In the genomic region with DNA sequence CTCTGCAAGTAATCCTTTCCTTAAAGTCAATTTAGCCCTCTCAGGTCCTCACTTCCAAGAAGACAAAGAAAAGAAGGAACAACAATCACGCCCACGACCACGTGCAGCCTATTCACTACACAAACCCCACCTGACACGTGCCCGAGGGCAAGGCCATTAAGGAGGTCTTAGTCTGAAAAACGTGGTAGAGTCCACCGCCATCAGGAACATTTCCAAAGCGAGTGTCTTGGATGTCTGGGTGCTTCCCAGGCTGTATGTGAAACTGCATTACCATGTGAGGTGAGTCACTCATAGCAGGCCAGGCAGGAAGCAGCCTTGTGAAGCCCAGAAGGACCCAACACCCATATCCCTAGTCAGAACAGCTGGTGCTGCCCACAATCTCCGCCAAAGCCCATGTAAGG, we compare ENCODE assay signal across 12 cellular contexts. TPM values are rescaled to one million over a fixed set of nuclear protein-coding genes. Genes with fewer than 3 reads are reported as not detected.
A peak's percentile ranks its signal among the peaks of the same experiment; 100 is the strongest.
DNase-seq lines count a peak whose midpoint lies in the region; ATAC-seq, FAIRE-seq and TF ChIP-seq lines count a peak whose summit lies in the region.
"Had no signal": no experiment of that assay in that cellular context is flagged by ENCODE, and none has a peak within 500 bp of the region (broad histone marks: within the 10 kb centered on the region; RNA-seq: fewer than 3 reads in every experiment).

No MANE protein-coding gene starts in this region.

- CTCF ChIA-PET in A549 (lab: Yijun Ruan, JAX) = interaction anchor here (1.6 kb wide), 1 partner anchor 28 kb away, joined by 7 read pairs; no protein-coding TSS in a partner anchor

- peaks cover 4% of the 10 kb centered on the region for H3K27me3 Mint-ChIP-seq in activated naive CD8-positive, alpha-beta T cell treated with anti-CD3 and anti-CD28 coated beads, Interleukin-2, amount 50 U/mL, for 24 hours

- H3K9me3 ChIP-seq in A549 = no peaks in the 10 kb centered on the region
- H3K9me3 ChIP-seq: body of pancreas, Caco-2 had no signal

- peak overlapping the region; percentile 32 for H3K4me3 Mint-ChIP-seq in activated naive CD8-positive, alpha-beta T cell treated with anti-CD3 and anti-CD28 coated beads, Interleukin-2, amount 50 U/mL, for 24 hours

- peak overlapping the region; percentile 90 for H3K27ac Mint-ChIP-seq in activated naive CD8-positive, alpha-beta T cell treated with anti-CD3 and anti-CD28 coated beads, Interleukin-2, amount 50 U/mL, for 24 hours

- no peak for TF ChIP-seq RAD21 in A549 (conservative IDR thresholded peaks at IDR 0.05 in 1 of 2, IDR thresholded peaks at IDR 0.05 in 1 of 2)

- H3K36me3 Mint-ChIP-seq in activated naive CD8-positive, alpha-beta T cell treated with anti-CD3 and anti-CD28 coated beads, Interleukin-2, amount 50 U/mL, for 24 hours (ENCODE audit: low read depth) = no peaks in the 10 kb centered on the region

- DNase-seq in A549 (ENCODE audit: low read depth in 1 of 2, low spot score in 1 of 2) (peak; percentile 49 to 50), H4 (ENCODE audit: low spot score) (peak; percentile 86), islet precursor cell (peak; percentile 77), NCI-H526 (lab: John Stamatoyannopoulos, UW) (no peak), NCI-H510A treated with DMSO at 0.1 percent for 48 hours (lab: John Stamatoyannopoulos, UW) (no peak)
- peak; percentile 14 for DNase-seq in activated naive CD8-positive, alpha-beta T cell treated with anti-CD3 and anti-CD28 coated beads, Interleukin-2, amount 50 U/mL, for 24 hours
- DNase-seq: body of pancreas, Caco-2, NCI-H2081 had no signal

- H3K4me1 Mint-ChIP-seq in activated naive CD8-positive, alpha-beta T cell treated with anti-CD3 and anti-CD28 coated beads, Interleukin-2, amount 50 U/mL, for 24 hours = peaks cover 47% of the 10 kb centered on the region

- no peaks in the 10 kb centered on the region for H3K9me3 Mint-ChIP-seq in activated naive CD8-positive, alpha-beta T cell treated with anti-CD3 and anti-CD28 coated beads, Interleukin-2, amount 50 U/mL, for 24 hours

- no peak for TF ChIP-seq EP300 in A549 (IDR thresholded peaks at IDR 0.05)

- no peak for FAIRE-seq in A549 (lab: Jason Lieb, UNC)

- WGBS in A549 (ENCODE audit: missing lambda C conversion rate) = 75% methylated on average over 9 of the region's 9 CpGs

- no peak for TF ChIP-seq POLR2A in A549 (IDR thresholded peaks at IDR 0.05; ENCODE audit: low read length)

- peaks cover 13% of the 10 kb centered on the region; the same call in 2 of the 3 replicates for H3K4me1 ChIP-seq in A549
- H3K4me1 ChIP-seq: body of pancreas had no signal

- ATAC-seq in A549 (peak; percentile 49 to 67; a peak in 4 of 6 replicates), HG02798 (IDR thresholded peaks at IDR 0.05; ENCODE audit: poor library complexity, unreplicated experiment) (no peak), HG03442 (IDR thresholded peaks at IDR 0.05; ENCODE audit: unreplicated experiment) (no peak)
- ATAC-seq in activated naive CD8-positive, alpha-beta T cell treated with anti-CD3 and anti-CD28 coated beads, Interleukin-2, amount 50 U/mL, for 24 hours = no peak

- no peak overlapping the region; the same call in 2 of the 3 replicates for H3K4me2 ChIP-seq in A549

- TF ChIP-seq CTCF in A549 (IDR thresholded peaks at IDR 0.05) = no peak

- H3K27ac ChIP-seq in A549 = peak overlapping the region in 1 of 2 experiments; percentile 12; a peak in 1 of 6 replicates
- H3K27ac ChIP-seq: body of pancreas had no signal

- POLR2A ChIA-PET in A549 (lab: Yijun Ruan, JAX) = no interaction called here

- no peak overlapping the region for H3K4me3 ChIP-seq in A549
- H3K4me3 ChIP-seq: body of pancreas had no signal

TF ChIP-seq in A549, 52 proteins besides CTCF, POLR2A, EP300 and RAD21:
- TF ChIP-seq, protein P1, sequence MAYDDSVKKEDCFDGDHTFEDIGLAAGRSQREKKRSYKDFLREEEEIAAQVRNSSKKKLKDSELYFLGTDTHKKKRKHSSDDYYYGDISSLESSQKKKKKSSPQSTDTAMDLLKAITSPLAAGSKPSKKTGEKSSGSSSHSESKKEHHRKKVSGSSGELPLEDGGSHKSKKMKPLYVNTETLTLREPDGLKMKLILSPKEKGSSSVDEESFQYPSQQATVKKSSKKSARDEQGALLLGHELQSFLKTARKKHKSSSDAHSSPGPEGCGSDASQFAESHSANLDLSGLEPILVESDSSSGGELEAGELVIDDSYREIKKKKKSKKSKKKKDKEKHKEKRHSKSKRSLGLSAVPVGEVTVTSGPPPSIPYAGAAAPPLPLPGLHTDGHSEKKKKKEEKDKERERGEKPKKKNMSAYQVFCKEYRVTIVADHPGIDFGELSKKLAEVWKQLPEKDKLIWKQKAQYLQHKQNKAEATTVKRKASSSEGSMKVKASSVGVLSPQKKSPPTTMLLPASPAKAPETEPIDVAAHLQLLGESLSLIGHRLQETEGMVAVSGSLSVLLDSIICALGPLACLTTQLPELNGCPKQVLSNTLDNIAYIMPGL (CRISPR knock-in tag; IDR thresholded peaks at IDR 0.05; ENCODE audit: borderline replicate concordance) = no peak
- TF ChIP-seq FOSL2 (IDR thresholded peaks at IDR 0.05) (no peak), FOSL2 (CRISPR knock-in tag; IDR thresholded peaks at IDR 0.05) (peak; percentile 26; the same call in 1 of the 2 replicates)

RNA-seq across cellular contexts. Expression of a gene that starts 3.2 kb away (rescaled TPM):
- polyA plus RNA-seq in A549 (2011; rRNA removed) = 0.05 and 0.07 TPM in 2 replicates
- 0.04 and 0.07 TPM in 2 replicates for polyA plus RNA-seq in A549 (2012; cell fraction: cytosol; rRNA removed)
- polyA plus RNA-seq in A549 (2012; cell fraction: nucleus; rRNA removed) = 0.12 and 0.47 TPM in 2 replicates
- 0.08 TPM in 1 of 3 replicates, not detected in the others for polyA plus RNA-seq in A549 (2017; fragmentation: RNase III; extraction: RNeasy Plus Mini Kit Qiagen cat#74134 plus additional on column Dnase treatment)
- polyA minus RNA-seq in A549 (2011; rRNA and poly(A)+ RNA removed) = 0.29 TPM in 1 of 2 replicates, not detected in the other
- not detected in 2 replicates for total RNA-seq in H4 (2014; rRNA removed; shearing (Covaris generic))
- total RNA-seq: body of pancreas, Caco-2 had no signal

RNA-seq across cellular contexts. Expression of a gene that starts 11.5 kb away (rescaled TPM):
- polyA plus RNA-seq in A549 (2011; rRNA removed) (0.09 TPM in 1 of 2 replicates, not detected in the other), A549 (2017; fragmentation: RNase III; extraction: RNeasy Plus Mini Kit Qiagen cat#74134 plus additional on column Dnase treatment) (0.12 TPM in 2 of 3 replicates, not detected in the other)
- polyA plus RNA-seq in A549 (2012; cell fraction: cytosol; rRNA removed) = 0.03 TPM in 2 replicates
- polyA plus RNA-seq in A549 (2012; cell fraction: nucleus; rRNA removed) = 0.20 and 0.29 TPM in 2 replicates
- polyA minus RNA-seq in A549 (2011; rRNA and poly(A)+ RNA removed) = 0.17 TPM in 1 of 2 replicates, not detected in the other
- total RNA-seq in H4 (2014; rRNA removed; shearing (Covaris generic)) = not detected in 2 replicates
- total RNA-seq: body of pancreas, Caco-2, skeletal muscle tissue had no signal

RNA-seq across cellular contexts. Expression of a gene that starts 23.4 kb away (rescaled TPM):
- polyA plus RNA-seq in A549 (2011; rRNA removed) (12.7 and 12.8 TPM in 2 replicates), A549 (2017; fragmentation: RNase III; extraction: RNeasy Plus Mini Kit Qiagen cat#74134 plus additional on column Dnase treatment) (2.1 to 3.2 TPM (median 2.8 TPM) in 3 replicates)
- 10.2 and 10.3 TPM in 2 replicates for polyA plus RNA-seq in A549 (2012; cell fraction: cytosol; rRNA removed)
- 10.0 and 11.4 TPM in 2 replicates for polyA plus RNA-seq in A549 (2012; cell fraction: nucleus; rRNA removed)
- polyA minus RNA-seq in A549 (2011; rRNA and poly(A)+ RNA removed) = 13.4 and 14.5 TPM in 2 replicates
- not detected in 2 replicates for total RNA-seq in H4 (2014; rRNA removed; shearing (Covaris generic))
- total RNA-seq: skeletal muscle tissue had no signal

RNA-seq across cellular contexts. Expression of a gene that starts 41.4 kb away (rescaled TPM):
- polyA plus RNA-seq in A549 (2011; rRNA removed) (0.04 and 0.07 TPM in 2 replicates), A549 (2017; fragmentation: RNase III; extraction: RNeasy Plus Mini Kit Qiagen cat#74134 plus additional on column Dnase treatment) (0.06 to 0.07 TPM in 2 of 3 replicates, not detected in the other)
- 0.03 TPM in 2 replicates for polyA plus RNA-seq in A549 (2012; cell fraction: cytosol; rRNA removed)
- polyA plus RNA-seq in A549 (2012; cell fraction: nucleus; rRNA removed) = 0.16 and 0.17 TPM in 2 replicates
- not detected in 2 replicates for polyA minus RNA-seq in A549 (2011; rRNA and poly(A)+ RNA removed)
- not detected in 2 replicates for total RNA-seq in H4 (2014; rRNA removed; shearing (Covaris generic))
- total RNA-seq: body of pancreas, Caco-2, skeletal muscle tissue had no signal

Comparison
In these comparisons a context has a peak if more than half of its experiments do, and no peak if none do; other contexts are left out.
1. ATAC-seq: peak in A549 (2 of 2); none in activated naive CD8-positive, alpha-beta T cell treated with anti-CD3 and anti-CD28 coated beads, Interleukin-2, amount 50 U/mL, for 24 hours (single experiment), HG02798 (single experiment) and HG03442 (single experiment).
2. DNase-seq: peak in A549 (2 of 2), H4 (single experiment), activated naive CD8-positive, alpha-beta T cell treated with anti-CD3 and anti-CD28 coated beads, Interleukin-2, amount 50 U/mL, for 24 hours (single experiment) and islet precursor cell (single experiment); none in NCI-H526 (0 of 2) and NCI-H510A treated with DMSO at 0.1 percent for 48 hours (single experiment).